Comparison of ENCODE assay signal across 1 cellular context in the genomic region with DNA sequence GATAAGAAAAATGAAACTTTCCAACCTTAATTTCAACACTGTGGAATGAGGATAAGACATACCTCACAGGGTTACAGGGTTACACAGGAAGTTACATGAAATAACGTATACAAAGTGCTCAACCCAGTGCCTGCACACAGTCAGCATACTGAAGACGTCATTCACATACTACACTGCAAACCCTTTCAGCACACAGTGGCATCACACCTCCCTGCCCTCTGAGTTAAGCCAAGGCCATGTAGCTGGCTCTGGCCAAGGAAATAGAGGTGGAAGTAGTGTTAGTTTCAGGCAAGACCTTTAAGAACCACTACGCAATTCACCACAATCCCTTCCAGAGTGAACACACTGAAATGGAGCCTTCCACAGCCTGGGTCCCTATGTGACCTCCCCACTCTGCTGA.
TF ChIP-seq lines count a peak whose summit lies in the region.

No MANE protein-coding gene starts in this region.

TF ChIP-seq in WTC11, 78 proteins besides CTCF, POLR2A, EP300 and RAD21 (continued from another document):
- TF ChIP-seq, protein P1, sequence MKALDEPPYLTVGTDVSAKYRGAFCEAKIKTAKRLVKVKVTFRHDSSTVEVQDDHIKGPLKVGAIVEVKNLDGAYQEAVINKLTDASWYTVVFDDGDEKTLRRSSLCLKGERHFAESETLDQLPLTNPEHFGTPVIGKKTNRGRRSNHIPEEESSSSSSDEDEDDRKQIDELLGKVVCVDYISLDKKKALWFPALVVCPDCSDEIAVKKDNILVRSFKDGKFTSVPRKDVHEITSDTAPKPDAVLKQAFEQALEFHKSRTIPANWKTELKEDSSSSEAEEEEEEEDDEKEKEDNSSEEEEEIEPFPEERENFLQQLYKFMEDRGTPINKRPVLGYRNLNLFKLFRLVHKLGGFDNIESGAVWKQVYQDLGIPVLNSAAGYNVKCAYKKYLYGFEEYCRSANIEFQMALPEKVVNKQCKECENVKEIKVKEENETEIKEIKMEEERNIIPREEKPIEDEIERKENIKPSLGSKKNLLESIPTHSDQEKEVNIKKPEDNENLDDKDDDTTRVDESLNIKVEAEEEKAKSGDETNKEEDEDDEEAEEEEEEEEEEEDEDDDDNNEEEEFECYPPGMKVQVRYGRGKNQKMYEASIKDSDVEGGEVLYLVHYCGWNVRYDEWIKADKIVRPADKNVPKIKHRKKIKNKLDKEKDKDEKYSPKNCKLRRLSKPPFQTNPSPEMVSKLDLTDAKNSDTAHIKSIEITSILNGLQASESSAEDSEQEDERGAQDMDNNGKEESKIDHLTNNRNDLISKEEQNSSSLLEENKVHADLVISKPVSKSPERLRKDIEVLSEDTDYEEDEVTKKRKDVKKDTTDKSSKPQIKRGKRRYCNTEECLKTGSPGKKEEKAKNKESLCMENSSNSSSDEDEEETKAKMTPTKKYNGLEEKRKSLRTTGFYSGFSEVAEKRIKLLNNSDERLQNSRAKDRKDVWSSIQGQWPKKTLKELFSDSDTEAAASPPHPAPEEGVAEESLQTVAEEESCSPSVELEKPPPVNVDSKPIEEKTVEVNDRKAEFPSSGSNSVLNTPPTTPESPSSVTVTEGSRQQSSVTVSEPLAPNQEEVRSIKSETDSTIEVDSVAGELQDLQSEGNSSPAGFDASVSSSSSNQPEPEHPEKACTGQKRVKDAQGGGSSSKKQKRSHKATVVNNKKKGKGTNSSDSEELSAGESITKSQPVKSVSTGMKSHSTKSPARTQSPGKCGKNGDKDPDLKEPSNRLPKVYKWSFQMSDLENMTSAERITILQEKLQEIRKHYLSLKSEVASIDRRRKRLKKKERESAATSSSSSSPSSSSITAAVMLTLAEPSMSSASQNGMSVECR (CRISPR knock-in tag; IDR thresholded peaks at IDR 0.05; ENCODE audit: borderline replicate concordance) = no peak
- TF ChIP-seq, protein P2, sequence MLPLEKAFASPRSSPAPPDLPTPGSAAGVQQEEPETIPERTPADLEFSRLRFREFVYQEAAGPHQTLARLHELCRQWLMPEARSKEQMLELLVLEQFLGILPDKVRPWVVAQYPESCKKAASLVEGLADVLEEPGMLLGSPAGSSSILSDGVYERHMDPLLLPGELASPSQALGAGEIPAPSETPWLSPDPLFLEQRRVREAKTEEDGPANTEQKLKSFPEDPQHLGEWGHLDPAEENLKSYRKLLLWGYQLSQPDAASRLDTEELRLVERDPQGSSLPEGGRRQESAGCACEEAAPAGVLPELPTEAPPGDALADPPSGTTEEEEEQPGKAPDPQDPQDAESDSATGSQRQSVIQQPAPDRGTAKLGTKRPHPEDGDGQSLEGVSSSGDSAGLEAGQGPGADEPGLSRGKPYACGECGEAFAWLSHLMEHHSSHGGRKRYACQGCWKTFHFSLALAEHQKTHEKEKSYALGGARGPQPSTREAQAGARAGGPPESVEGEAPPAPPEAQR (CRISPR knock-in tag; IDR thresholded peaks at IDR 0.05) = no peak
- TF ChIP-seq, protein P3, sequence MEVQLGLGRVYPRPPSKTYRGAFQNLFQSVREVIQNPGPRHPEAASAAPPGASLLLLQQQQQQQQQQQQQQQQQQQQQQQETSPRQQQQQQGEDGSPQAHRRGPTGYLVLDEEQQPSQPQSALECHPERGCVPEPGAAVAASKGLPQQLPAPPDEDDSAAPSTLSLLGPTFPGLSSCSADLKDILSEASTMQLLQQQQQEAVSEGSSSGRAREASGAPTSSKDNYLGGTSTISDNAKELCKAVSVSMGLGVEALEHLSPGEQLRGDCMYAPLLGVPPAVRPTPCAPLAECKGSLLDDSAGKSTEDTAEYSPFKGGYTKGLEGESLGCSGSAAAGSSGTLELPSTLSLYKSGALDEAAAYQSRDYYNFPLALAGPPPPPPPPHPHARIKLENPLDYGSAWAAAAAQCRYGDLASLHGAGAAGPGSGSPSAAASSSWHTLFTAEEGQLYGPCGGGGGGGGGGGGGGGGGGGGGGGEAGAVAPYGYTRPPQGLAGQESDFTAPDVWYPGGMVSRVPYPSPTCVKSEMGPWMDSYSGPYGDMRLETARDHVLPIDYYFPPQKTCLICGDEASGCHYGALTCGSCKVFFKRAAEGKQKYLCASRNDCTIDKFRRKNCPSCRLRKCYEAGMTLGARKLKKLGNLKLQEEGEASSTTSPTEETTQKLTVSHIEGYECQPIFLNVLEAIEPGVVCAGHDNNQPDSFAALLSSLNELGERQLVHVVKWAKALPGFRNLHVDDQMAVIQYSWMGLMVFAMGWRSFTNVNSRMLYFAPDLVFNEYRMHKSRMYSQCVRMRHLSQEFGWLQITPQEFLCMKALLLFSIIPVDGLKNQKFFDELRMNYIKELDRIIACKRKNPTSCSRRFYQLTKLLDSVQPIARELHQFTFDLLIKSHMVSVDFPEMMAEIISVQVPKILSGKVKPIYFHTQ (CRISPR knock-in tag; IDR thresholded peaks at IDR 0.05) = no peak
- TF ChIP-seq, protein P4, sequence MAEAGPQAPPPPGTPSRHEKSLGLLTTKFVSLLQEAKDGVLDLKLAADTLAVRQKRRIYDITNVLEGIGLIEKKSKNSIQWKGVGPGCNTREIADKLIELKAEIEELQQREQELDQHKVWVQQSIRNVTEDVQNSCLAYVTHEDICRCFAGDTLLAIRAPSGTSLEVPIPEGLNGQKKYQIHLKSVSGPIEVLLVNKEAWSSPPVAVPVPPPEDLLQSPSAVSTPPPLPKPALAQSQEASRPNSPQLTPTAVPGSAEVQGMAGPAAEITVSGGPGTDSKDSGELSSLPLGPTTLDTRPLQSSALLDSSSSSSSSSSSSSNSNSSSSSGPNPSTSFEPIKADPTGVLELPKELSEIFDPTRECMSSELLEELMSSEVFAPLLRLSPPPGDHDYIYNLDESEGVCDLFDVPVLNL (CRISPR knock-in tag; IDR thresholded peaks at IDR 0.05; ENCODE audit: borderline replicate concordance, low read depth) = no peak
